26 cellular contexts compared by ENCODE assay signal in genomic region chr19:36040495-36040894, GRCh38.
"Had no signal": no experiment of that assay in that cellular context is flagged by ENCODE, and none has a peak within 500 bp of the region (broad histone marks: within the 10 kb centered on the region; RNA-seq: fewer than 3 reads in every experiment).

No MANE protein-coding gene starts in this region.

- H3K27ac ChIP-seq: colonic mucosa, left lung, neural progenitor cell, parathyroid adenoma, suprapubic skin had no signal

- H3K9me3 ChIP-seq: colonic mucosa, esophagus squamous epithelium, left lung, suprapubic skin had no signal

- FAIRE-seq: endothelial cell of umbilical vein, kidney had no signal

- H3K4me1 ChIP-seq: colonic mucosa, neural progenitor cell, parathyroid adenoma, suprapubic skin had no signal

- H3K4me1 Mint-ChIP-seq: endodermal cell had no signal

- H3K27ac Mint-ChIP-seq: dendritic cell treated with granulocyte-macrophage colony-stimulating factor and Interleukin-4, amounts not matched to agents 40 ng/mL and 50 ng/mL, for 4 days; natural killer cell; progenitor cell of endocrine pancreas; stimulated activated naive CD8-positive, alpha-beta T cell treated with anti-CD3 and anti-CD28 coated beads, Interleukin-15, amount 100 ng/mL, for 72 hours had no signal

- H3K9me3 Mint-ChIP-seq: central memory CD8-positive, alpha-beta T cell; dendritic cell treated with granulocyte-macrophage colony-stimulating factor and Interleukin-4, amounts not matched to agents 40 ng/mL and 50 ng/mL, for 4 days; endodermal cell; natural killer cell; neural progenitor cell; stimulated activated naive CD8-positive, alpha-beta T cell treated with anti-CD3 and anti-CD28 coated beads, Interleukin-15, amount 100 ng/mL, for 72 hours had no signal

- H3K36me3 Mint-ChIP-seq: natural killer cell had no signal

- H3K36me3 ChIP-seq: colonic mucosa, neural progenitor cell had no signal

- DNase-seq: colonic mucosa; effector CD8-positive, alpha-beta T cell; endodermal cell; erythroblast; esophagus squamous epithelium; foreskin melanocyte; kidney; left lung; mesendoderm; natural killer cell; stimulated activated CD4-positive, alpha-beta T cell treated with anti-CD3 and anti-CD28 coated beads, Interleukin-12 subunit alpha, Interleukin-12 subunit beta, amount 100 ng/mL, for 4 hours; stimulated activated CD4-positive, alpha-beta T cell treated with anti-CD3 and anti-CD28 coated beads, Interleukin-1b, Interleukin-23, amount 100 ng/mL, for 48 hours; stimulated activated CD4-positive, alpha-beta T cell treated with anti-CD3 and anti-CD28 coated beads, Interleukin-4, amount 100 ng/mL, for 1 hour; stimulated activated CD8-positive, alpha-beta memory T cell treated with anti-CD3 and anti-CD28 coated beads, Interleukin-4, amount 100 ng/mL, for 48 hours; stimulated activated naive CD4-positive, alpha-beta T cell; stimulated activated naive CD8-positive, alpha-beta T cell treated with anti-CD3 and anti-CD28 coated beads, Interleukin-15, amount 100 ng/mL, for 72 hours; trophoblast cell had no signal

- H3K4me2 ChIP-seq: neural progenitor cell, smooth muscle cell had no signal

- H3K27me3 Mint-ChIP-seq: central memory CD8-positive, alpha-beta T cell; dendritic cell treated with granulocyte-macrophage colony-stimulating factor and Interleukin-4, amounts not matched to agents 40 ng/mL and 50 ng/mL, for 4 days; progenitor cell of endocrine pancreas; stimulated activated naive CD8-positive, alpha-beta T cell treated with anti-CD3 and anti-CD28 coated beads, Interleukin-15, amount 100 ng/mL, for 72 hours had no signal

- H3K4me3 Mint-ChIP-seq: central memory CD8-positive, alpha-beta T cell; dendritic cell treated with granulocyte-macrophage colony-stimulating factor and Interleukin-4, amounts not matched to agents 40 ng/mL and 50 ng/mL, for 4 days; endodermal cell; natural killer cell; stimulated activated naive CD8-positive, alpha-beta T cell treated with anti-CD3 and anti-CD28 coated beads, Interleukin-15, amount 100 ng/mL, for 72 hours had no signal

- ATAC-seq: natural killer cell; sciatic nerve; stimulated activated naive CD8-positive, alpha-beta T cell treated with anti-CD3 and anti-CD28 coated beads, Interleukin-15, amount 100 ng/mL, for 72 hours had no signal

- H3K4me3 ChIP-seq: colonic mucosa, esophagus squamous epithelium, left lung, neural progenitor cell, smooth muscle cell, suprapubic skin had no signal
